ENCODE assay signal across 19 cellular contexts in the genomic region with DNA sequence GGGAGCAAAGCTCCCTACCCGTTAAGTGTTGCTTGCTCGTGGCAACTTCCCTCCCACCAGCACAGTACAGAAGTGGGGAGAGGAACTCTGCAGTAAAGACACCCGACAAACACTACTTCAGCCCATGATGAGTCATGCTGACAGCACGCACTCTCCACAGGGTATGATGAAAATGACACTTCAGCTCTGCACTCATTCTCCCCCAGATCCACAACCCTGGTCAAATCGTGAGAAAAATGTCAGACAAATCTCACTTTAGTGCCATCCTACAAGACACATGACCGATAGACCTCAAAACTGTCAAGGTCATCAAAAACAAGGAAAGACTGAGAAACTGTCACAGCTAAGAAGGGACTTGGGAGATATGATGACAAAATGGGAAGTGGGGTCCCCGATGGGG.
A peak's percentile ranks its signal among the peaks of the same experiment; 100 is the strongest.
DNase-seq lines count a peak whose midpoint lies in the region; ATAC-seq and TF ChIP-seq lines count a peak whose summit lies in the region.
"Had no signal": no experiment of that assay in that cellular context is flagged by ENCODE, and none has a peak within 500 bp of the region (broad histone marks: within the 10 kb centered on the region; RNA-seq: fewer than 3 reads in every experiment).

No MANE protein-coding gene starts in this region.

- no peak overlapping the region for H3K23ac ChIP-seq in IMR-90 (ENCODE audit: low read depth, low read length)

- BruUV-seq in IMR-90 (replicated peaks; lab: Mats Ljungman, UMichigan), result no TSS peak

- H3K9me1 ChIP-seq in IMR-90 (ENCODE audit: insufficient read depth, low read length), result no peaks in the 10 kb centered on the region

- POLR2A ChIA-PET in IMR-90 (lab: Charles Lee; ENCODE audit: unreplicated experiment), result no interaction called here

- DNase-seq in IMR-90, result peak; percentile 31
- DNase-seq in SIG-M5 (lab: John Stamatoyannopoulos, UW), result peak; percentile 4
- DNase-seq in fibroblast of lung (ENCODE audit: low read depth in 2 of 2), result peak; percentile 36 to 75
- no peak for DNase-seq in activated naive CD4-positive, alpha-beta T cell (lab: John Stamatoyannopoulos, UW)
- DNase-seq in NCI-H446 treated with DMSO at 0.1 percent for 48 hours (lab: John Stamatoyannopoulos, UW), result no peak
- no peak for DNase-seq in activated T-cell treated with anti-CD3 and anti-CD28 coated beads, Interleukin-2, amount 50 U/mL, for 72 hours
- DNase-seq: activated CD4-positive, alpha-beta T cell treated with anti-CD3 and anti-CD28 coated beads, Interleukin-2, amount 50 U/mL, for 48 hours; activated T-cell treated with anti-CD3 and anti-CD28 coated beads, Interleukin-2, amount 50 U/mL, for 24 hours; endodermal cell; left lung; NCI-H1048; sigmoid colon; stimulated activated CD4-positive, alpha-beta T cell treated with anti-CD3 and anti-CD28 coated beads, Interleukin-4, amount 100 ng/mL, for 24 hours; stimulated activated CD8-positive, alpha-beta memory T cell treated with anti-CD3 and anti-CD28 coated beads, Interleukin-4, amount 100 ng/mL, for 48 hours had no signal

- H2BK120ac ChIP-seq in IMR-90 (ENCODE audit: low read depth, low read length), result no peak overlapping the region

- no peaks in the 10 kb centered on the region for H3K79me2 ChIP-seq in fibroblast of lung (ENCODE audit: control insufficient read depth, insufficient read depth, low read length)

- no peak overlapping the region for H3K4me3 Mint-ChIP-seq in activated T-cell treated with anti-CD3 and anti-CD28 coated beads, Interleukin-2, amount 50 U/mL, for 72 hours
- H3K4me3 Mint-ChIP-seq: activated T-cell treated with anti-CD3 and anti-CD28 coated beads, Interleukin-2, amount 50 U/mL, for 24 hours; central memory CD8-positive, alpha-beta T cell; endodermal cell had no signal

- H4K8ac ChIP-seq in IMR-90 (ENCODE audit: low read depth in 2 of 2, low read length in 2 of 2), result no peak overlapping the region

- no peaks in the 10 kb centered on the region for H3K27me3 ChIP-seq in BLaER1 treated with 17β-estradiol and CSF1 and Interleukin-3, amounts not matched to agents 10 nM and 100 nM
- H3K27me3 ChIP-seq in IMR-90 (ENCODE audit: control insufficient read depth, insufficient read depth, low read length) (no peaks in the 10 kb centered on the region), fibroblast of lung (ENCODE audit: control insufficient read depth, insufficient read depth, low read length) (no peaks in the 10 kb centered on the region)
- H3K27me3 ChIP-seq: left lung, sigmoid colon, suprapubic skin had no signal

- no peak overlapping the region for H4K5ac ChIP-seq in IMR-90 (ENCODE audit: low read depth, low read length)

- H2BK5ac ChIP-seq in IMR-90 (ENCODE audit: low read depth, low read length, poor library complexity, severe bottlenecking), result no peak overlapping the region

- peaks cover 0 to 3% of the 10 kb centered on the region in 2 donors for H3K36me3 Mint-ChIP-seq in activated T-cell treated with anti-CD3 and anti-CD28 coated beads, Interleukin-2, amount 50 U/mL, for 72 hours (ENCODE audit: insufficient read depth in 2 of 2)

- TF ChIP-seq CTCF in IMR-90 (conservative IDR thresholded peaks at IDR 0.05; ENCODE audit: low read depth, low read length) (no peak), fibroblast of lung (conservative IDR thresholded peaks at IDR 0.05 in 1 of 2, IDR thresholded peaks at IDR 0.05 in 1 of 2; ENCODE audit: low read depth in 1 of 2, low read length in 2 of 2) (no peak)

- in situ Hi-C loops in IMR-90 (cut with MboI; ENCODE audit: low sequenced_read_pairs), result no loop called here

- no peak overlapping the region for H2BK20ac ChIP-seq in IMR-90 (ENCODE audit: low read depth, low read length)

- H3K18ac ChIP-seq in IMR-90 (ENCODE audit: low read depth, low read length), result no peak overlapping the region

- dilution Hi-C loops in IMR-90 (cut with HindIII; ENCODE audit: low sequenced_read_pairs, unreplicated experiment), result no loop called here

- ATAC-seq in IMR-90 (ENCODE audit: low read depth) (no peak), HG02981 (IDR thresholded peaks at IDR 0.05; ENCODE audit: unreplicated experiment) (no peak)
- ATAC-seq in activated T-cell treated with anti-CD3 and anti-CD28 coated beads, Interleukin-2, amount 50 U/mL, for 72 hours (replicated peaks in 1 of 2), result no peak
- ATAC-seq: left lung, SK-N-SH treated with all-trans-retinoic acid at 6 μM for 48 hours had no signal

- no peak overlapping the region for H2AK9ac ChIP-seq in IMR-90 (replicated peaks; ENCODE audit: low read depth, low read length, poor library complexity)

- H3K27me3 Mint-ChIP-seq in activated T-cell treated with anti-CD3 and anti-CD28 coated beads, Interleukin-2, amount 50 U/mL, for 72 hours (ENCODE audit: low read depth), result no peaks in the 10 kb centered on the region
- H3K27me3 Mint-ChIP-seq: central memory CD8-positive, alpha-beta T cell had no signal

- H3K9me3 ChIP-seq in BLaER1 treated with 17β-estradiol and CSF1 and Interleukin-3, amounts not matched to agents 10 nM and 100 nM (replicated peaks in 1 of 11), result peaks cover 13 to 30% (median 21%) of the 10 kb centered on the region in 11 experiments; a peak in 21 of 22 replicates
- H3K9me3 ChIP-seq in IMR-90 (ENCODE audit: control insufficient read depth, insufficient read depth, low read length) (peaks cover 11% of the 10 kb centered on the region), fibroblast of lung (ENCODE audit: control insufficient read depth, insufficient read depth, low read depth, low read length) (no peaks in the 10 kb centered on the region)

- H2BK15ac ChIP-seq in IMR-90 (ENCODE audit: low read depth, low read length), result no peak overlapping the region

- no peak for TF ChIP-seq RAD21 in IMR-90 (IDR thresholded peaks at IDR 0.05; ENCODE audit: low read length)

- H3K4me2 ChIP-seq in BLaER1 treated with 17β-estradiol and CSF1 and Interleukin-3, amounts not matched to agents 10 nM and 100 nM, result peak overlapping the region in 7 of 11 experiments; percentile 9 to 76 (median 24); a peak in 10 of 22 replicates
- H3K4me2 ChIP-seq in IMR-90 (ENCODE audit: low read depth, low read length) (no peak overlapping the region), fibroblast of lung (ENCODE audit: extremely low read depth, insufficient read depth, low read length) (no peak overlapping the region)

- no peak overlapping the region for H3K14ac ChIP-seq in IMR-90 (replicated peaks; ENCODE audit: low read depth, low read length)

- intact Hi-C loops in IMR-90 (cut with micrococcal nuclease), result no loop called here

- H3K4me1 ChIP-seq in BLaER1 treated with 17β-estradiol and CSF1 and Interleukin-3, amounts not matched to agents 10 nM and 100 nM, result peaks cover 0 to 37% (median 23%) of the 10 kb centered on the region in 10 experiments; a peak in 18 of 20 replicates
- no peaks in the 10 kb centered on the region for H3K4me1 ChIP-seq in IMR-90 (ENCODE audit: control insufficient read depth, insufficient read depth, low read length)
- no peaks in the 10 kb centered on the region for H3K4me1 ChIP-seq in fibroblast of lung (ENCODE audit: control insufficient read depth, extremely low read depth, insufficient read depth, low read length)
- H3K4me1 ChIP-seq: left lung, sigmoid colon, suprapubic skin had no signal

- H3K9me3 Mint-ChIP-seq in activated T-cell treated with anti-CD3 and anti-CD28 coated beads, Interleukin-2, amount 50 U/mL, for 72 hours, result peaks cover 2 to 6% of the 10 kb centered on the region in 2 donors

- no peak overlapping the region for H4K91ac ChIP-seq in IMR-90 (ENCODE audit: insufficient read depth, low read depth, low read length)

- no peaks in the 10 kb centered on the region for H3K4me1 Mint-ChIP-seq in activated T-cell treated with anti-CD3 and anti-CD28 coated beads, Interleukin-2, amount 50 U/mL, for 72 hours (ENCODE audit: low read depth)
- H3K4me1 Mint-ChIP-seq: central memory CD8-positive, alpha-beta T cell; endodermal cell had no signal

- no peak overlapping the region for H2AFZ ChIP-seq in IMR-90 (replicated peaks; ENCODE audit: low read length, poor library complexity)
- no peak overlapping the region for H2AFZ ChIP-seq in fibroblast of lung (ENCODE audit: low read length)

- H3K27ac ChIP-seq in BLaER1 treated with 17β-estradiol and CSF1 and Interleukin-3, amounts not matched to agents 10 nM and 100 nM, result peak overlapping the region in 8 of 11 experiments; percentile 17 to 86 (median 37); a peak in 10 of 22 replicates
- H3K27ac ChIP-seq in IMR-90 (ENCODE audit: insufficient read depth, low read length), result no peak overlapping the region
- no peak overlapping the region for H3K27ac ChIP-seq in fibroblast of lung (ENCODE audit: insufficient read depth, low read length)
- H3K27ac ChIP-seq: left lung, sigmoid colon, suprapubic skin had no signal

- no peak for TF ChIP-seq POLR2A in IMR-90 (IDR thresholded peaks at IDR 0.05; ENCODE audit: low read depth, low read length)

- no peak overlapping the region for H2AK5ac ChIP-seq in IMR-90 (ENCODE audit: low read depth, low read length)

- H3K9ac ChIP-seq in BLaER1 treated with 17β-estradiol and CSF1 and Interleukin-3, amounts not matched to agents 10 nM and 100 nM, result no peak overlapping the region
- H3K9ac ChIP-seq in IMR-90 (ENCODE audit: low read depth, low read length) (no peak overlapping the region), fibroblast of lung (ENCODE audit: insufficient read depth, low read length) (no peak overlapping the region)

- no CpG with 5 or more reads among the region's 7 CpGs for WGBS in IMR-90 (ENCODE audit: extremely low coverage in 2 of 2, insufficient read length in 1 of 2), 2 experiments

- H3K4ac ChIP-seq in IMR-90 (ENCODE audit: low read depth, low read length), result no peak overlapping the region

- H4K20me1 ChIP-seq in BLaER1 treated with 17β-estradiol and CSF1 and Interleukin-3, amounts not matched to agents 10 nM and 100 nM, result no peaks in the 10 kb centered on the region
- no peaks in the 10 kb centered on the region for H4K20me1 ChIP-seq in IMR-90 (ENCODE audit: insufficient read depth, low read length)
- no peaks in the 10 kb centered on the region for H4K20me1 ChIP-seq in fibroblast of lung (ENCODE audit: control insufficient read depth, extremely low read depth, insufficient read depth, low read length)

- no peak overlapping the region for H3K56ac ChIP-seq in IMR-90 (ENCODE audit: extremely low read depth, insufficient read depth, low read length)

- CTCF ChIA-PET in IMR-90 (lab: Yijun Ruan, JAX), result interaction anchor here (0.5 kb wide), 1 partner anchor 177 kb away, joined by 3 read pairs; no protein-coding TSS in a partner anchor

- no peaks in the 10 kb centered on the region for H3K79me1 ChIP-seq in IMR-90 (ENCODE audit: low read depth in 1 of 2, low read length in 2 of 2)

- H3K4me3 ChIP-seq in BLaER1 treated with 17β-estradiol and CSF1 and Interleukin-3, amounts not matched to agents 10 nM and 100 nM, result no peak overlapping the region
- H3K4me3 ChIP-seq in IMR-90 (ENCODE audit: insufficient read depth, low read depth, low read length), result no peak overlapping the region
- no peak overlapping the region for H3K4me3 ChIP-seq in fibroblast of lung (replicated peaks in 1 of 4; ENCODE audit: control extremely low read depth in 1 of 4, insufficient read depth in 1 of 4, low read depth in 3 of 4, low read length in 4 of 4)
- H3K4me3 ChIP-seq: left lung, sigmoid colon, suprapubic skin had no signal

- no peak overlapping the region for H3K27ac Mint-ChIP-seq in activated T-cell treated with anti-CD3 and anti-CD28 coated beads, Interleukin-2, amount 50 U/mL, for 72 hours
- H3K27ac Mint-ChIP-seq: activated T-cell treated with anti-CD3 and anti-CD28 coated beads, Interleukin-2, amount 50 U/mL, for 24 hours; endodermal cell had no signal

- no peaks in the 10 kb centered on the region for H3K36me3 ChIP-seq in BLaER1 treated with 17β-estradiol and CSF1 and Interleukin-3, amounts not matched to agents 10 nM and 100 nM
- H3K36me3 ChIP-seq in IMR-90 (ENCODE audit: control insufficient read depth, insufficient read depth, low read length) (no peaks in the 10 kb centered on the region), fibroblast of lung (ENCODE audit: control insufficient read depth, insufficient read depth, low read length) (no peaks in the 10 kb centered on the region)
- H3K36me3 ChIP-seq: left lung, sigmoid colon, suprapubic skin had no signal

Comparison
In these comparisons a context has a peak if more than half of its experiments do, and no peak if none do; other contexts are left out.
1. H3K27ac ChIP-seq: peak in BLaER1 treated with 17β-estradiol and CSF1 and Interleukin-3, amounts not matched to agents 10 nM and 100 nM (8 of 11); none in IMR-90 (single experiment) and fibroblast of lung (single experiment).
2. H3K4me2 ChIP-seq: peak in BLaER1 treated with 17β-estradiol and CSF1 and Interleukin-3, amounts not matched to agents 10 nM and 100 nM (7 of 11); none in IMR-90 (single experiment) and fibroblast of lung (single experiment).
3. DNase-seq: peak in IMR-90 (single experiment), SIG-M5 (single experiment) and fibroblast of lung (2 of 2); none in activated naive CD4-positive, alpha-beta T cell (0 of 4), NCI-H446 treated with DMSO at 0.1 percent for 48 hours (single experiment) and activated T-cell treated with anti-CD3 and anti-CD28 coated beads, Interleukin-2, amount 50 U/mL, for 72 hours (0 of 2).